Comparison of ENCODE assay signal across 22 cellular contexts in the genomic region with DNA sequence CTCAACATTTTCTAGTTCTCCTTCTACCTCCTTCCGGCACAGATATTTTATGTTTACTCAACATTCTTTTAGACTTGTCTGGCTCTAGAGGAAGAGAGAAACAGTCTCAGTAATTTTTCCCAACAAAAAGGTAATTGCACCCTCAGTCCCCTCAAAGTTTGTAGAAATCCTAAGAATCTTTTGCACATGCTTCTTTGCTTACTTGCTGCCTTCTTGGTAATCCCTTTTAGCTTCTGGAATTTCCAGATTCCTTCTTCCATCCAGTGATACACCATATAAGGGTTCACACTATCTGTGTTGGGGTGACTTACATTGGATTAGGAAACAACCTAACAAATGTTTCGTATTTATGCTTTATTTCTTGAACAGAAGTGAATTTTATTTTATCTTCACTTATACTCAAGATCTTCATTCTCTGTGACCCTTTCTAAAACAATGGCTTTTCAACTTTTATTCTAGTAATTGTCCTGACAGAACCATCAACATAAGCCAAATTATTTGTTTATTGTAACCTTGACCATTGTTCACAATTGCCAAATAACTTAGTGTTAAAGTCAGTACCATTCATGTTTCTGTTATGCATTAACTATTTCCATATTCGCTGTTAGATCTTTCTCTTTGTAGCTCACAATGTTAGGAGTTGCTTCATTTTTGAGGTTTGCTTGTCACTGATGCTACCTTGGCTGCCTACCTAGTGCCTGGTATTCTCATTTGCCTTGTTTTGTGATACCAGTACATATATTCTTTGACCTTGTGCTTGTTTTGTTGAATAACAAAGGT.
DNase-seq lines count a peak whose midpoint lies in the region; ATAC-seq and TF ChIP-seq lines count a peak whose summit lies in the region.
"Had no signal": no experiment of that assay in that cellular context is flagged by ENCODE, and none has a peak within 500 bp of the region (broad histone marks: within the 10 kb centered on the region; RNA-seq: fewer than 3 reads in every experiment).

No MANE protein-coding gene starts in this region.

- TF ChIP-seq CTCF in mammary epithelial cell (conservative IDR thresholded peaks at IDR 0.05 in 1 of 2, IDR thresholded peaks at IDR 0.05 in 1 of 2; ENCODE audit: extremely low read depth in 1 of 2, insufficient read depth in 1 of 2, low read depth in 1 of 2, low read length in 2 of 2), result no peak
- TF ChIP-seq CTCF in MCF 10A (IDR thresholded peaks at IDR 0.05; ENCODE audit: unreplicated experiment), result no peak
- TF ChIP-seq CTCF in ascending aorta (IDR thresholded peaks at IDR 0.05), result no peak
- no peak for TF ChIP-seq CTCF in thoracic aorta (IDR thresholded peaks at IDR 0.05)

- no peak overlapping the region for H3K27ac ChIP-seq in mammary epithelial cell (ENCODE audit: insufficient read depth, low read depth, low read length)
- peak overlapping the region; percentile 38 to 46 for H3K27ac ChIP-seq in ascending aorta
- H3K27ac ChIP-seq in mesendoderm (ENCODE audit: low read depth, low read length), result no peak overlapping the region
- H3K27ac ChIP-seq in thoracic aorta, result peak overlapping the region; percentile 24 to 37
- H3K27ac ChIP-seq: neutrophil, transverse colon had no signal

- H4K20me1 ChIP-seq in mammary epithelial cell (ENCODE audit: insufficient read depth, low read length), result no peaks in the 10 kb centered on the region

- no peak overlapping the region for H3K18ac ChIP-seq in mesendoderm (ENCODE audit: low read length)

- no peak overlapping the region for H3K23ac ChIP-seq in mesendoderm (ENCODE audit: low read length)

- in situ Hi-C loops in mammary epithelial cell (cut with MboI; ENCODE audit: low sequenced_read_pairs in 2 of 2), result no loop called here

- H3K36me3 Mint-ChIP-seq in MCF 10A (ENCODE audit: insufficient read depth, unreplicated experiment), result no peaks in the 10 kb centered on the region

- H2BK5ac ChIP-seq in mesendoderm (ENCODE audit: low read length), result no peak overlapping the region

- intact Hi-C loops in mammary epithelial cell (cut with micrococcal nuclease), result no loop called here
- intact Hi-C loops in MCF 10A (cut with micrococcal nuclease), result no loop called here
- intact Hi-C loops in ascending aorta (cut with DNase I), result no loop called here

- H3K4me2 ChIP-seq in mammary epithelial cell (ENCODE audit: insufficient read depth, low read depth, low read length), result peak overlapping the region; percentile 15
- H3K4me2 ChIP-seq in mesendoderm (ENCODE audit: low read length), result no peak overlapping the region

- peaks cover 18% of the 10 kb centered on the region for H3K4me1 ChIP-seq in mammary epithelial cell (ENCODE audit: insufficient read depth, low read length)
- H3K4me1 ChIP-seq in ascending aorta, result peaks cover 0 to 10% of the 10 kb centered on the region in 2 donors
- H3K4me1 ChIP-seq in mesendoderm (ENCODE audit: control insufficient read depth, low read depth, low read length), result no peaks in the 10 kb centered on the region
- H3K4me1 ChIP-seq in thoracic aorta (ENCODE audit: control insufficient read depth in 1 of 2, low read depth in 2 of 2), result peaks cover 4 to 45% of the 10 kb centered on the region in 2 donors
- H3K4me1 ChIP-seq: transverse colon had no signal

- CTCF ChIA-PET in mammary epithelial cell (lab: Charles Lee; ENCODE audit: low non-redundant PET) (no interaction called here), MCF 10A (lab: Yijun Ruan, JAX) (no interaction called here)

- no peak overlapping the region for H2AK5ac ChIP-seq in mesendoderm (ENCODE audit: low read length)

- H3K27ac Mint-ChIP-seq in MCF 10A (ENCODE audit: low read depth, unreplicated experiment), result no peak overlapping the region
- H3K27ac Mint-ChIP-seq: activated B cell treated with CpG ODN at 0.5 μM for 24 hours; activated naive CD8-positive, alpha-beta T cell treated with anti-CD3 and anti-CD28 coated beads, Interleukin-2, amount 50 U/mL, for 24 hours; stimulated activated naive CD8-positive, alpha-beta T cell treated with anti-CD3 and anti-CD28 coated beads, Interleukin-15, amount 100 ng/mL, for 72 hours; T-helper 2 cell treated with Interferon-gamma antibody and Interleukin-4, amounts not matched to agents 5 μg/mL and 100 μg/mL, for 36 hours had no signal

- no peak overlapping the region for H3K4me3 Mint-ChIP-seq in MCF 10A (ENCODE audit: unreplicated experiment)
- H3K4me3 Mint-ChIP-seq: activated B cell treated with CpG ODN at 0.5 μM for 24 hours; activated naive CD8-positive, alpha-beta T cell treated with anti-CD3 and anti-CD28 coated beads, Interleukin-2, amount 50 U/mL, for 24 hours; stimulated activated naive CD8-positive, alpha-beta T cell treated with anti-CD3 and anti-CD28 coated beads, Interleukin-15, amount 100 ng/mL, for 72 hours; T-helper 2 cell treated with Interferon-gamma antibody and Interleukin-4, amounts not matched to agents 5 μg/mL and 100 μg/mL, for 36 hours had no signal

- DNase-seq in mammary epithelial cell, result no peak
- no peak for DNase-seq in MCF 10A (ENCODE audit: unreplicated experiment)
- DNase-seq in ascending aorta (ENCODE audit: low spot score in 2 of 2), result no peak
- DNase-seq in mesendoderm, result no peak
- DNase-seq in thoracic aorta (ENCODE audit: low spot score), result no peak
- no peak for DNase-seq in OCI-M1 (lab: John Stamatoyannopoulos, UW)
- no peak for DNase-seq in pons (ENCODE audit: low spot score)
- DNase-seq: 8988T; activated B cell treated with CpG ODN at 0.5 μM for 24 hours; activated CD4-positive, alpha-beta T cell treated with anti-CD3 and anti-CD28 coated beads, Interleukin-2, amount 50 U/mL, for 4 hours; activated gamma-delta T cell; activated naive CD8-positive, alpha-beta T cell treated with anti-CD3 and anti-CD28 coated beads, Interleukin-2, amount 50 U/mL, for 24 hours; DMS79; left ventricle myocardium superior; NCI-H2171; NCI-H524; stimulated activated CD4-positive, alpha-beta T cell treated with anti-CD3 and anti-CD28 coated beads, Interleukin-12 subunit alpha, Interleukin-12 subunit beta, amount 100 ng/mL, for 4 hours; stimulated activated naive CD8-positive, alpha-beta T cell treated with anti-CD3 and anti-CD28 coated beads, Interleukin-15, amount 100 ng/mL, for 72 hours; transverse colon had no signal

- 95% methylated on average over 3 of the region's 3 CpGs for WGBS in mammary epithelial cell (ENCODE audit: low coverage, missing lambda C conversion rate)
- WGBS in mesendoderm (ENCODE audit: extremely low coverage, insufficient coverage, low lambda C conversion rate), result no CpG with 5 or more reads among the region's 3 CpGs

- dilution Hi-C loops in mammary epithelial cell (cut with HindIII; ENCODE audit: low sequenced_read_pairs), result no loop called here

- H3K79me1 ChIP-seq in mesendoderm (ENCODE audit: low read length), result no peaks in the 10 kb centered on the region

- H3K9me3 Mint-ChIP-seq in MCF 10A (ENCODE audit: unreplicated experiment), result no peaks in the 10 kb centered on the region
- H3K9me3 Mint-ChIP-seq: activated B cell treated with CpG ODN at 0.5 μM for 24 hours; activated naive CD8-positive, alpha-beta T cell treated with anti-CD3 and anti-CD28 coated beads, Interleukin-2, amount 50 U/mL, for 24 hours; stimulated activated naive CD8-positive, alpha-beta T cell treated with anti-CD3 and anti-CD28 coated beads, Interleukin-15, amount 100 ng/mL, for 72 hours; T-helper 2 cell treated with Interferon-gamma antibody and Interleukin-4, amounts not matched to agents 5 μg/mL and 100 μg/mL, for 36 hours had no signal

- peaks cover 6% of the 10 kb centered on the region for H3K27me3 ChIP-seq in mammary epithelial cell (ENCODE audit: insufficient read depth, low read length)
- no peaks in the 10 kb centered on the region for H3K27me3 ChIP-seq in ascending aorta
- H3K27me3 ChIP-seq in mesendoderm (ENCODE audit: insufficient read depth, low read length, poor library complexity), result no peaks in the 10 kb centered on the region
- no peaks in the 10 kb centered on the region for H3K27me3 ChIP-seq in thoracic aorta (replicated peaks; ENCODE audit: insufficient read depth)
- H3K27me3 ChIP-seq: neutrophil, transverse colon had no signal

- H3K9ac ChIP-seq in mammary epithelial cell (ENCODE audit: insufficient read depth, low read length) (no peak overlapping the region), mesendoderm (ENCODE audit: low read length) (no peak overlapping the region)

- no peak overlapping the region for H3K4ac ChIP-seq in mesendoderm (ENCODE audit: low read depth, low read length)

- H3K36me3 ChIP-seq in mammary epithelial cell (ENCODE audit: insufficient read depth, low read length) (no peaks in the 10 kb centered on the region), ascending aorta (peaks cover 0 to 3% of the 10 kb centered on the region in 2 donors), mesendoderm (ENCODE audit: control insufficient read depth, insufficient read depth, low read length) (no peaks in the 10 kb centered on the region), thoracic aorta (no peaks in the 10 kb centered on the region)
- H3K36me3 ChIP-seq: neutrophil, transverse colon had no signal

- H4K8ac ChIP-seq in mesendoderm (ENCODE audit: low read depth, low read length), result no peak overlapping the region

- H3K4me3 ChIP-seq in mammary epithelial cell (replicated peaks in 1 of 3; ENCODE audit: insufficient read depth in 1 of 3, low read depth in 2 of 3, low read length in 3 of 3), result no peak overlapping the region
- H3K4me3 ChIP-seq in ascending aorta, result no peak overlapping the region
- no peak overlapping the region for H3K4me3 ChIP-seq in mesendoderm (ENCODE audit: low read length)
- H3K4me3 ChIP-seq in thoracic aorta, result no peak overlapping the region
- H3K4me3 ChIP-seq: transverse colon had no signal

- H3K4me1 Mint-ChIP-seq in MCF 10A (ENCODE audit: insufficient read depth, unreplicated experiment), result peaks cover 27% of the 10 kb centered on the region
- H3K4me1 Mint-ChIP-seq: activated B cell treated with CpG ODN at 0.5 μM for 24 hours; activated naive CD8-positive, alpha-beta T cell treated with anti-CD3 and anti-CD28 coated beads, Interleukin-2, amount 50 U/mL, for 24 hours; stimulated activated naive CD8-positive, alpha-beta T cell treated with anti-CD3 and anti-CD28 coated beads, Interleukin-15, amount 100 ng/mL, for 72 hours had no signal

- no peaks in the 10 kb centered on the region for H3K79me2 ChIP-seq in mammary epithelial cell (ENCODE audit: insufficient read depth, low read length)
- H3K79me2 ChIP-seq in mesendoderm (ENCODE audit: control insufficient read depth, insufficient read depth, low read length), result no peaks in the 10 kb centered on the region

- H3K56ac ChIP-seq in mesendoderm (ENCODE audit: low read length), result no peak overlapping the region

- BruUV-seq in mammary epithelial cell (replicated peaks; lab: Mats Ljungman, UMichigan) (no TSS peak), MCF 10A (replicated peaks; lab: Mats Ljungman, UMichigan) (no TSS peak)

- H3K27me3 Mint-ChIP-seq in MCF 10A (ENCODE audit: insufficient read depth, unreplicated experiment), result peaks cover 12% of the 10 kb centered on the region

- H2BK120ac ChIP-seq in mesendoderm (ENCODE audit: low read depth, low read length), result no peak overlapping the region

- no peaks in the 10 kb centered on the region for H3K9me3 ChIP-seq in mammary epithelial cell (replicated peaks; ENCODE audit: insufficient read depth, low read length)
- no peaks in the 10 kb centered on the region for H3K9me3 ChIP-seq in ascending aorta
- no peaks in the 10 kb centered on the region for H3K9me3 ChIP-seq in thoracic aorta
- H3K9me3 ChIP-seq: neutrophil, transverse colon had no signal

- no peak for ATAC-seq in thoracic aorta (ENCODE audit: insufficient number of reproducible peaks, low FRiP score, low read depth)
- ATAC-seq in GM21717 (IDR thresholded peaks at IDR 0.05; ENCODE audit: unreplicated experiment), result no peak
- ATAC-seq: activated naive CD8-positive, alpha-beta T cell treated with anti-CD3 and anti-CD28 coated beads, Interleukin-2, amount 50 U/mL, for 24 hours; left ventricle myocardium superior; stimulated activated naive CD8-positive, alpha-beta T cell treated with anti-CD3 and anti-CD28 coated beads, Interleukin-15, amount 100 ng/mL, for 72 hours had no signal

- POLR2A ChIA-PET in MCF 10A (lab: Yijun Ruan, JAX), result no interaction called here

- peak overlapping the region; percentile 36 for H2BK15ac ChIP-seq in mesendoderm (replicated peaks; ENCODE audit: low read depth)

- H4K5ac ChIP-seq in mesendoderm (ENCODE audit: low read length), result no peak overlapping the region

- no peak overlapping the region for H2AFZ ChIP-seq in mammary epithelial cell (ENCODE audit: low read depth, low read length)

Comparison
In these comparisons a context has a peak if more than half of its experiments do, and no peak if none do; other contexts are left out.
1. H3K27ac ChIP-seq: peak in ascending aorta (2 of 2) and thoracic aorta (2 of 2); none in mammary epithelial cell (single experiment) and mesendoderm (single experiment).